Comparison of ENCODE assay signal across 8 cellular contexts in genomic region chr7:129825005-129825553, GRCh38.
DNase-seq lines count a peak whose midpoint lies in the region; ATAC-seq and TF ChIP-seq lines count a peak whose summit lies in the region.

No MANE protein-coding gene starts in this region.

- no peaks in the 10 kb centered on the region for H3K79me2 ChIP-seq in OCI-LY7 (ENCODE audit: insufficient read depth, low read depth, low read length)

- H2AFZ ChIP-seq in OCI-LY7 (ENCODE audit: low read length) = peak overlapping the region; percentile 86

- peak; percentile 34 for ATAC-seq in GM21526 (IDR thresholded peaks at IDR 0.05; ENCODE audit: low FRiP score, unreplicated experiment)

- H4K20me1 ChIP-seq in OCI-LY7 (ENCODE audit: insufficient read depth, low read length) = no peaks in the 10 kb centered on the region

- no peaks in the 10 kb centered on the region for H3K27me3 ChIP-seq in rectal smooth muscle tissue (ENCODE audit: control insufficient read depth, insufficient read depth, low read length)

- intact Hi-C loops in OCI-LY7 (cut with micrococcal nuclease; ENCODE audit: unreplicated experiment) = loop anchor here (1.0 to 10.0 kb wide), 3 partner anchors 161 to 460 kb away; no protein-coding TSS in a partner anchor

- H3K9ac ChIP-seq in rectal smooth muscle tissue (ENCODE audit: low read length) = no peak overlapping the region

- BruUV-seq in OCI-LY7 (replicated peaks; lab: Mats Ljungman, UMichigan) = no TSS peak

- TF ChIP-seq CTCF in OCI-LY7 (conservative IDR thresholded peaks at IDR 0.05; ENCODE audit: low read length) = no peak

- H3K4me1 ChIP-seq in OCI-LY7 (ENCODE audit: insufficient read depth, low read length, poor library complexity, severe bottlenecking) (peaks cover under 1% of the 10 kb centered on the region), rectal smooth muscle tissue (ENCODE audit: control insufficient read depth, insufficient read depth, low read length) (peaks cover 3% of the 10 kb centered on the region)

- no peaks in the 10 kb centered on the region for H3K9me2 ChIP-seq in OCI-LY7 (ENCODE audit: insufficient read depth, low read length)

- H3K27ac ChIP-seq in OCI-LY7 (ENCODE audit: low read depth, low read length, poor library complexity, severe bottlenecking) = no peak overlapping the region
- H3K27ac ChIP-seq in rectal smooth muscle tissue (ENCODE audit: low read depth, low read length) = no peak overlapping the region

- H3K4me2 ChIP-seq in OCI-LY7 (ENCODE audit: low read length) = peak overlapping the region; percentile 100

- H3K4me3 ChIP-seq in OCI-LY7 (ENCODE audit: low read depth, low read length, poor library complexity, severe bottlenecking) = peak overlapping the region; percentile 74
- H3K4me3 ChIP-seq in rectal smooth muscle tissue (ENCODE audit: low read length) = peak overlapping the region; percentile 96

- CTCF ChIA-PET in OCI-LY7 (lab: Charles Lee; ENCODE audit: unreplicated experiment) = interaction anchor here (0.6 to 1.1 kb wide), 2 partner anchors 9 to 46 kb away, joined by 3 read pairs; no protein-coding TSS in a partner anchor

- H3K36me3 ChIP-seq in OCI-LY7 (ENCODE audit: insufficient read depth, low read length) (no peaks in the 10 kb centered on the region), rectal smooth muscle tissue (ENCODE audit: control insufficient read depth, insufficient read depth, low read length) (no peaks in the 10 kb centered on the region)

- no peaks in the 10 kb centered on the region for H3K9me3 ChIP-seq in OCI-LY7 (ENCODE audit: low read length)

- DNase-seq in Daoy (ENCODE audit: low read depth) = peak; percentile 90
- DNase-seq in HuH-7 (ENCODE audit: low spot score) = peak; percentile 43
- peak; percentile 42 for DNase-seq in OCI-LY7 (ENCODE audit: low spot score)
- peak in 42 of 56 donors; percentile 16 to 81 (median 51) for DNase-seq in amygdala (lab: John Stamatoyannopoulos, UW)
- peak; percentile 26 to 70 for DNase-seq in hippocampal formation (lab: John Stamatoyannopoulos, UW)
- DNase-seq in KG1 (lab: John Stamatoyannopoulos, UW) = no peak

- POLR2A ChIA-PET in OCI-LY7 (lab: Charles Lee) = interaction anchor here (0.6 kb wide), 1 partner anchor 31 kb away, joined by 8 read pairs; no protein-coding TSS in a partner anchor
